In genomic region chr16:80718480-80719220, GRCh38 we compare ENCODE assay signal across 10 cellular contexts.
DNase-seq lines count a peak whose midpoint lies in the region; FAIRE-seq and TF ChIP-seq lines count a peak whose summit lies in the region.
"Had no signal": no experiment of that assay in that cellular context is flagged by ENCODE, and none has a peak within 500 bp of the region (broad histone marks: within the 10 kb centered on the region; RNA-seq: fewer than 3 reads in every experiment).

No MANE protein-coding gene starts in this region.

- H3K27me3 Mint-ChIP-seq in activated CD4-positive, alpha-beta memory T cell treated with anti-CD3 and anti-CD28 coated beads, Interleukin-2, amount 10 ng/mL, durations not matched to agents 7 days and 5 days, result no peaks in the 10 kb centered on the region

- H3K4me1 Mint-ChIP-seq in activated CD4-positive, alpha-beta memory T cell treated with anti-CD3 and anti-CD28 coated beads, Interleukin-2, amount 10 ng/mL, durations not matched to agents 7 days and 5 days, result peaks cover 15% of the 10 kb centered on the region

- peaks cover 9% of the 10 kb centered on the region for H3K36me3 Mint-ChIP-seq in activated CD4-positive, alpha-beta memory T cell treated with anti-CD3 and anti-CD28 coated beads, Interleukin-2, amount 10 ng/mL, durations not matched to agents 7 days and 5 days (ENCODE audit: low read depth)

- POLR2A ChIA-PET in activated CD4-positive, alpha-beta memory T cell treated with anti-CD3 and anti-CD28 coated beads, Interleukin-2, amount 10 ng/mL, durations not matched to agents 7 days and 5 days (lab: Charles Lee), result no interaction called here

- FAIRE-seq in GM19239 (lab: Jason Lieb, UNC), result no peak

- H3K27ac Mint-ChIP-seq in activated CD4-positive, alpha-beta memory T cell treated with anti-CD3 and anti-CD28 coated beads, Interleukin-2, amount 10 ng/mL, durations not matched to agents 7 days and 5 days, result no peak overlapping the region

- H3K4me3 ChIP-seq in LNCaP clone FGC (ENCODE audit: low read depth, low read length), result peak overlapping the region; percentile 27

- H3K9me3 Mint-ChIP-seq in activated CD4-positive, alpha-beta memory T cell treated with anti-CD3 and anti-CD28 coated beads, Interleukin-2, amount 10 ng/mL, durations not matched to agents 7 days and 5 days, result peaks cover 7% of the 10 kb centered on the region

- no peak for TF ChIP-seq CTCF in LNCaP clone FGC (IDR thresholded peaks at IDR 0.05; ENCODE audit: control insufficient read depth, extremely low read depth, insufficient read depth)

- CTCF ChIA-PET in activated CD4-positive, alpha-beta memory T cell treated with anti-CD3 and anti-CD28 coated beads, Interleukin-2, amount 10 ng/mL, durations not matched to agents 7 days and 5 days (lab: Charles Lee), result no interaction called here

- no peak overlapping the region for H3K4me3 Mint-ChIP-seq in activated CD4-positive, alpha-beta memory T cell treated with anti-CD3 and anti-CD28 coated beads, Interleukin-2, amount 10 ng/mL, durations not matched to agents 7 days and 5 days

- DNase-seq in DMS53 (lab: John Stamatoyannopoulos, UW), result peak; percentile 86
- DNase-seq in LNCaP clone FGC (ENCODE audit: low read depth), result peak; percentile 99
- peak; percentile 49 for DNase-seq in cerebellum (ENCODE audit: low spot score)
- peak; percentile 56 to 76 for DNase-seq in lung microvascular endothelial cell (ENCODE audit: low read depth in 2 of 2)
- DNase-seq in GM19239 (ENCODE audit: insufficient read length, low spot score), result no peak
- no peak for DNase-seq in activated CD4-positive, alpha-beta memory T cell treated with anti-CD3 and anti-CD28 coated beads, Interleukin-2, amount 10 ng/mL, durations not matched to agents 7 days and 5 days
- no peak for DNase-seq in SKM-1 treated with dmso at 0.1 percent for 144 hours (lab: John Stamatoyannopoulos, UW; ENCODE audit: unreplicated experiment)
- DNase-seq in T-helper 9 cell, result no peak
- DNase-seq: COR-L47, NCI-H2227 treated with DMSO at 0.1 percent for 48 hours had no signal

Comparison
In these comparisons a context has a peak if more than half of its experiments do, and no peak if none do; other contexts are left out.
1. DNase-seq: peak in DMS53 (single experiment), LNCaP clone FGC (single experiment), cerebellum (single experiment) and lung microvascular endothelial cell (2 of 2); none in GM19239 (single experiment), activated CD4-positive, alpha-beta memory T cell treated with anti-CD3 and anti-CD28 coated beads, Interleukin-2, amount 10 ng/mL, durations not matched to agents 7 days and 5 days (single experiment), SKM-1 treated with dmso at 0.1 percent for 144 hours (single experiment) and T-helper 9 cell (single experiment).